In the genomic region with DNA sequence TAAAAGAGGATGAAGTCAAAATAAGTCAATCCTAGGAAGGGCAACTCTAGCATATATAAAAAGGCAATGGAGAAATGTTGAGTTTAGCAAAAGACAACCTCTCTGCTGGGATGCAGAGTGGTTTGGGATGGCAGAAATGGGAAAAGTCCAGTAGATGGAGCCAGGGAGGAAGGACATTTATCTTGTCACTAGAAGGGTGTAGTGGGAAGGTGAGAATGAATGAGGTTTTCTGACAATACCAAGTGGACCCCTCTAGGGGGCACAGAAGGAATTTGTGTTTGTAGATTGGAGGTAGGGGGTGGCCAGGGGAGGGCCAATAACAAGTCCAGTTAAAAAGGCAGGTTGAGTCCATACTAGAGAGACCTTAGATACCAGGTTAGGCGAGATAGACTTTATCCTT, we compare ENCODE assay signal across 13 cellular contexts.
DNase-seq lines count a peak whose midpoint lies in the region; ATAC-seq, FAIRE-seq and TF ChIP-seq lines count a peak whose summit lies in the region.
"Had no signal": no experiment of that assay in that cellular context is flagged by ENCODE, and none has a peak within 500 bp of the region (broad histone marks: within the 10 kb centered on the region; RNA-seq: fewer than 3 reads in every experiment).

No MANE protein-coding gene starts in this region.

- RAD21 ChIA-PET in HCT116 (lab: Charles Lee; ENCODE audit: low non-redundant PET in 1 of 2, low total read pairs in 2 of 2, uncharacterized antibody in 2 of 2, unreplicated experiment in 2 of 2), result no interaction called here

- H2AFZ ChIP-seq in HCT116 (ENCODE audit: low read depth, low read length, poor library complexity, severe bottlenecking), result no peak overlapping the region

- H3K4me1 ChIP-seq in A549 (peaks cover 18% of the 10 kb centered on the region), HCT116 (ENCODE audit: control insufficient read depth in 1 of 2, insufficient read depth in 2 of 2, low read length in 2 of 2) (no peaks in the 10 kb centered on the region), Panc1 (ENCODE audit: control insufficient read depth, insufficient read depth, low read length) (no peaks in the 10 kb centered on the region)

- H3K79me2 ChIP-seq in HCT116 (ENCODE audit: insufficient read depth, low read length), result no peaks in the 10 kb centered on the region

- BruUV-seq in HCT116 (replicated peaks; lab: Mats Ljungman, UMichigan) (no TSS peak), Panc1 (replicated peaks; lab: Mats Ljungman, UMichigan) (no TSS peak)

- in situ Hi-C loops in Panc1 (cut with HindIII; ENCODE audit: low pct_unique_long_range_greater_than_20kb, low sequenced_read_pairs), result no loop called here

- no peaks in the 10 kb centered on the region for H4K20me1 ChIP-seq in HCT116 (ENCODE audit: insufficient read depth)

- no peaks in the 10 kb centered on the region for H3K36me3 ChIP-seq in HCT116 (ENCODE audit: control insufficient read depth in 1 of 2, insufficient read depth in 2 of 2, low read length in 2 of 2)
- no peaks in the 10 kb centered on the region for H3K36me3 ChIP-seq in Panc1 (ENCODE audit: control insufficient read depth, insufficient read depth, low read length)

- H3K4me2 ChIP-seq in A549 (no peak overlapping the region), HCT116 (ENCODE audit: low read length) (no peak overlapping the region)

- FAIRE-seq in A549 (lab: Jason Lieb, UNC) (peak; percentile 36), GM12891 (lab: Jason Lieb, UNC) (no peak), RCC 7860 (lab: Jason Lieb, UNC) (no peak)

- TF ChIP-seq POLR2A in A549 (IDR thresholded peaks at IDR 0.05; ENCODE audit: low read length), result no peak
- no peak for TF ChIP-seq POLR2A in HCT116 (IDR thresholded peaks at IDR 0.05; ENCODE audit: borderline replicate concordance, extremely low read depth, insufficient read depth, insufficient read length)
- TF ChIP-seq POLR2A in GM12891 (IDR thresholded peaks at IDR 0.05; ENCODE audit: low read depth, low read length), result no peak

- peak; percentile 36 to 81; a peak in 4 of 6 replicates for ATAC-seq in A549
- ATAC-seq in HCT116, result peak; percentile 86
- ATAC-seq in Panc1, result no peak
- ATAC-seq: naive thymus-derived CD8-positive, alpha-beta T cell had no signal

- DNase-seq in A549 (ENCODE audit: low read depth in 1 of 2, low spot score in 1 of 2), result peak; percentile 60 to 72
- peak; percentile 13 for DNase-seq in HCT116 (ENCODE audit: low read depth, low spot score)
- DNase-seq in Panc1 (ENCODE audit: low read depth, low spot score), result no peak
- DNase-seq in fibroblast of the aortic adventitia (ENCODE audit: low read depth), result no peak
- DNase-seq in GM12891 (ENCODE audit: insufficient read length, low spot score), result no peak
- DNase-seq in GM19238 (ENCODE audit: insufficient read length, low spot score), result no peak
- DNase-seq in RCC 7860 (ENCODE audit: low spot score), result no peak
- DNase-seq in NCI-H2171 treated with DMSO at 0.1 percent for 48 hours (lab: John Stamatoyannopoulos, UW), result no peak
- DNase-seq: activated CD4-positive, alpha-beta T cell treated with anti-CD3 and anti-CD28 coated beads, Interleukin-2, amount 50 U/mL, for 4 hours; CD4-positive, alpha-beta T cell; naive thymus-derived CD8-positive, alpha-beta T cell; NCI-H2029 treated with DMSO at 0.1 percent for 48 hours; stimulated activated CD4-positive, alpha-beta T cell treated with anti-CD3 and anti-CD28 coated beads, Interleukin-12 subunit alpha, Interleukin-12 subunit beta, amount 100 ng/mL, for 4 hours had no signal

- TF ChIP-seq RAD21 in A549 (conservative IDR thresholded peaks at IDR 0.05 in 1 of 2, IDR thresholded peaks at IDR 0.05 in 1 of 2) (peak; percentile 53 to 70), HCT116 (IDR thresholded peaks at IDR 0.05; ENCODE audit: low read depth) (peak; percentile 56)

- peak; percentile 51 for TF ChIP-seq CTCF in A549 (IDR thresholded peaks at IDR 0.05)
- peak; percentile 35 to 62 (median 49); a peak in 5 of 6 replicates for TF ChIP-seq CTCF in HCT116 (IDR thresholded peaks at IDR 0.05 in 2 of 3, conservative IDR thresholded peaks at IDR 0.05 in 1 of 3; ENCODE audit: borderline replicate concordance in 1 of 3, insufficient read depth in 1 of 3, low read depth in 2 of 3, low read length in 2 of 3)
- TF ChIP-seq CTCF in Panc1 (IDR thresholded peaks at IDR 0.05), result 0 out of 2 replicates have a peak, but pooled peaks have one; percentile 33
- TF ChIP-seq CTCF in fibroblast of the aortic adventitia (IDR thresholded peaks at IDR 0.05; ENCODE audit: insufficient read depth, low read length), result peak; percentile 17

- no peak overlapping the region for H3K9ac ChIP-seq in HCT116 (ENCODE audit: low read length)

- TF ChIP-seq EP300 in A549 (IDR thresholded peaks at IDR 0.05), result no peak

- no peaks in the 10 kb centered on the region for H3K9me3 ChIP-seq in A549
- H3K9me3 ChIP-seq in HCT116 (ENCODE audit: control insufficient read depth in 1 of 2, insufficient read depth in 1 of 2, low read depth in 1 of 2, low read length in 2 of 2), result no peaks in the 10 kb centered on the region
- no peaks in the 10 kb centered on the region for H3K9me3 ChIP-seq in Panc1 (ENCODE audit: control insufficient read depth, insufficient read depth, low read depth, low read length)

- CTCF ChIA-PET in A549 (lab: Yijun Ruan, JAX), result interaction anchor here (1.0 to 2.6 kb wide), 4 partner anchors 13 to 245 kb away, joined by 3 to 10 read pairs (median 6); no protein-coding TSS in a partner anchor
- CTCF ChIA-PET in HCT116 (lab: Charles Lee), result no interaction called here
- CTCF ChIA-PET in Panc1 (lab: Charles Lee), result no interaction called here

- POLR2A ChIA-PET in A549 (lab: Yijun Ruan, JAX) (no interaction called here), HCT116 (lab: Charles Lee) (no interaction called here), Panc1 (lab: Charles Lee) (no interaction called here)

- H3K9me2 ChIP-seq in HCT116 (ENCODE audit: insufficient read depth), result no peaks in the 10 kb centered on the region

- no peak overlapping the region for H3K4me3 ChIP-seq in A549
- H3K4me3 ChIP-seq in HCT116 (replicated peaks in 1 of 2; ENCODE audit: low read depth in 1 of 2, low read length in 2 of 2), result no peak overlapping the region
- no peak overlapping the region for H3K4me3 ChIP-seq in Panc1 (ENCODE audit: low read depth in 2 of 2, low read length in 2 of 2)
- no peak overlapping the region for H3K4me3 ChIP-seq in fibroblast of the aortic adventitia (ENCODE audit: low read depth, low read length)

- H3K27ac ChIP-seq in A549 (peak overlapping the region in 1 of 2 experiments; percentile 54; a peak in 4 of 6 replicates), HCT116 (ENCODE audit: low read depth, low read length) (no peak overlapping the region), Panc1 (ENCODE audit: low read length) (no peak overlapping the region)

- WGBS in A549 (ENCODE audit: missing lambda C conversion rate), result 95% methylated on average over 1 of the region's 1 CpG

- no peaks in the 10 kb centered on the region for H3K27me3 ChIP-seq in HCT116 (ENCODE audit: insufficient read depth, low read length)
- H3K27me3 ChIP-seq in Panc1 (ENCODE audit: control insufficient read depth, insufficient read depth, low read length), result no peaks in the 10 kb centered on the region

- intact Hi-C loops in HCT116 (cut with micrococcal nuclease) (loop anchor here (5.0 kb wide), 1 partner anchor 102 kb away; no protein-coding TSS in a partner anchor), Panc1 (cut with micrococcal nuclease; ENCODE audit: unreplicated experiment) (no loop called here)

TF ChIP-seq in A549, 52 proteins besides CTCF, POLR2A, EP300 and RAD21:
- TF ChIP-seq HOXB5 (CRISPR knock-in tag; IDR thresholded peaks at IDR 0.05) (peak; percentile 94), SMC3 (IDR thresholded peaks at IDR 0.05) (peak; percentile 60), RFX5 (IDR thresholded peaks at IDR 0.05) (no peak)
TF ChIP-seq in A549: peak in this region for 2.

TF ChIP-seq in HCT116, 20 proteins besides CTCF, POLR2A, EP300 and RAD21 (continues in another document):
- TF ChIP-seq MAX (IDR thresholded peaks at IDR 0.05) (no peak), JUND (IDR thresholded peaks at IDR 0.05) (no peak), ELF1 (IDR thresholded peaks at IDR 0.05; ENCODE audit: borderline replicate concordance, low read depth) (no peak), EGR1 (IDR thresholded peaks at IDR 0.05; ENCODE audit: low read depth) (no peak), SIN3A (IDR thresholded peaks at IDR 0.05; ENCODE audit: low read depth) (no peak), ZNF274 (IDR thresholded peaks at IDR 0.05; ENCODE audit: low read depth, low read length) (no peak)

TF ChIP-seq in GM12891, 5 proteins besides CTCF, POLR2A, EP300 and RAD21:
- no peak for TF ChIP-seq POLR2AphosphoS5 (IDR thresholded peaks at IDR 0.05; ENCODE audit: low read depth, low read length)
- TF ChIP-seq SPI1 (IDR thresholded peaks at IDR 0.05; ENCODE audit: low read depth, low read length), result no peak
- no peak for TF ChIP-seq PAX5 (IDR thresholded peaks at IDR 0.05; ENCODE audit: insufficient read depth, low read length, severe bottlenecking)
- TF ChIP-seq TAF1 (IDR thresholded peaks at IDR 0.05; ENCODE audit: low read depth, low read length), result no peak
- no peak for TF ChIP-seq POU2F2 (IDR thresholded peaks at IDR 0.05; ENCODE audit: low read depth, low read length)

Comparison
In these comparisons a context has a peak if more than half of its experiments do, and no peak if none do; other contexts are left out.
1. DNase-seq: peak in A549 (2 of 2) and HCT116 (single experiment); none in Panc1 (single experiment), fibroblast of the aortic adventitia (single experiment), GM12891 (single experiment), GM19238 (single experiment), RCC 7860 (single experiment) and NCI-H2171 treated with DMSO at 0.1 percent for 48 hours (single experiment).
2. Of the 6 proteins assayed by ChIP-seq in both A549 and HCT116: peak only in A549: none; only in HCT116: none; in both: CTCF and RAD21; in neither: 4.
3. Peak in every context shown above with its lines, with median percentiles within 50 percentile points of each other: CTCF ChIP-seq.